8 cellular contexts compared by ENCODE assay signal in genomic region chr7:2355079-2356008, GRCh38. TPM values are rescaled to one million over a fixed set of nuclear protein-coding genes. Genes with fewer than 3 reads are reported as not detected.
DNase-seq lines count a peak whose midpoint lies in the region; ATAC-seq lines count a peak whose summit lies in the region.

No MANE protein-coding gene starts in this region.

- H3K4me2 ChIP-seq in neuronal stem cell (ENCODE audit: insufficient read depth, low read length, poor library complexity, severe bottlenecking) = peak overlapping the region; percentile 85

- DNase-seq in NCI-H146 (lab: John Stamatoyannopoulos, UW) (peak; percentile 17), NCI-H146 treated with DMSO at 0.1 percent for 48 hours (lab: John Stamatoyannopoulos, UW; ENCODE audit: unreplicated experiment) (no peak), neuronal stem cell (ENCODE audit: low spot score) (no peak), left lobe of liver (ENCODE audit: low spot score) (no peak), cerebellar cortex (ENCODE audit: low spot score) (no peak)
- peak; percentile 10 for DNase-seq in activated CD4-positive, alpha-beta T cell treated with anti-CD3 and anti-CD28 coated beads, Interleukin-2, amount 10 ng/mL, durations not matched to agents 7 days and 5 days

- peak overlapping the region; percentile 66 for H3K23ac ChIP-seq in neuronal stem cell (ENCODE audit: low read depth, low read length, poor library complexity)

- peak overlapping the region; percentile 35 for H2AFZ ChIP-seq in neuronal stem cell (ENCODE audit: low read length)

- no peak overlapping the region for H4K8ac ChIP-seq in neuronal stem cell (ENCODE audit: low read depth, low read length)

- WGBS in esophagus, 2 donors = 1% methylated on average over 76 to 77 of the region's 77 CpGs
- WGBS in neuronal stem cell (ENCODE audit: extremely low coverage in 2 of 2, insufficient read length in 2 of 2, insufficient replicate concordance in 1 of 2), 2 donors = no CpG with 5 or more reads among the region's 77 CpGs

- H3K36me3 Mint-ChIP-seq in activated CD4-positive, alpha-beta T cell treated with anti-CD3 and anti-CD28 coated beads, Interleukin-2, amount 10 ng/mL, durations not matched to agents 7 days and 5 days (ENCODE audit: low read depth) = peaks cover 17% of the 10 kb centered on the region

- H3K36me3 ChIP-seq in esophagus (ENCODE audit: control insufficient read depth in 2 of 2, insufficient read depth in 2 of 2, low read length in 1 of 2) (peaks cover 0 to 3% of the 10 kb centered on the region in 2 donors), neuronal stem cell (replicated peaks in 1 of 2; ENCODE audit: control insufficient read depth in 2 of 2, insufficient read depth in 2 of 2, low read length in 2 of 2) (peaks cover 9 to 51% of the 10 kb centered on the region in 2 donors)

- H3K4me3 ChIP-seq in esophagus (ENCODE audit: low read depth in 1 of 2, low read length in 2 of 2) (peak overlapping the region; percentile 99 to 100), neuronal stem cell (ENCODE audit: low read length in 2 of 2) (peak overlapping the region; percentile 97 to 99)

- H4K91ac ChIP-seq in neuronal stem cell (ENCODE audit: low read depth, low read length, poor library complexity) = no peak overlapping the region

- peak overlapping the region; percentile 96 for H3K9ac ChIP-seq in neuronal stem cell (ENCODE audit: low read depth, low read length, poor library complexity)

- peak overlapping the region; percentile 68 for H2BK5ac ChIP-seq in neuronal stem cell (ENCODE audit: low read length)

- POLR2A ChIA-PET in activated CD4-positive, alpha-beta T cell treated with anti-CD3 and anti-CD28 coated beads, Interleukin-2, amount 10 ng/mL, durations not matched to agents 7 days and 5 days (lab: Charles Lee) = no interaction called here

- H3K4me1 ChIP-seq in esophagus (ENCODE audit: control insufficient read depth in 2 of 2, insufficient read depth in 2 of 2, low read length in 1 of 2) = peaks cover 0 to 3% of the 10 kb centered on the region in 2 donors
- H3K4me1 ChIP-seq in neuronal stem cell (ENCODE audit: control insufficient read depth in 2 of 2, insufficient read depth in 1 of 2, low read depth in 1 of 2, low read length in 2 of 2) = peaks cover 8 to 10% of the 10 kb centered on the region in 2 donors

- H3K4ac ChIP-seq in neuronal stem cell (ENCODE audit: low read length) = no peak overlapping the region

- H3K18ac ChIP-seq in neuronal stem cell (ENCODE audit: low read length) = peak overlapping the region; percentile 77

- no peak overlapping the region for H2BK120ac ChIP-seq in neuronal stem cell (ENCODE audit: low read depth, low read length)

- H2AK5ac ChIP-seq in neuronal stem cell (ENCODE audit: low read depth, low read length) = peak overlapping the region; percentile 94

- peak overlapping the region; percentile 90 for H3K27ac Mint-ChIP-seq in activated CD4-positive, alpha-beta T cell treated with anti-CD3 and anti-CD28 coated beads, Interleukin-2, amount 10 ng/mL, durations not matched to agents 7 days and 5 days

- peaks cover 38% of the 10 kb centered on the region for H3K4me1 Mint-ChIP-seq in activated CD4-positive, alpha-beta T cell treated with anti-CD3 and anti-CD28 coated beads, Interleukin-2, amount 10 ng/mL, durations not matched to agents 7 days and 5 days

- peaks cover 9% of the 10 kb centered on the region for H3K79me1 ChIP-seq in neuronal stem cell (ENCODE audit: low read depth, low read length)

- peak overlapping the region; percentile 94 to 98 for H3K27ac ChIP-seq in esophagus (ENCODE audit: low read depth in 2 of 2, low read length in 1 of 2)
- H3K27ac ChIP-seq in neuronal stem cell (replicated peaks; ENCODE audit: low read length) = no peak overlapping the region

- no peaks in the 10 kb centered on the region for H3K9me3 Mint-ChIP-seq in activated CD4-positive, alpha-beta T cell treated with anti-CD3 and anti-CD28 coated beads, Interleukin-2, amount 10 ng/mL, durations not matched to agents 7 days and 5 days

- CTCF ChIA-PET in activated CD4-positive, alpha-beta T cell treated with anti-CD3 and anti-CD28 coated beads, Interleukin-2, amount 10 ng/mL, durations not matched to agents 7 days and 5 days (lab: Charles Lee) = interaction anchor here (1.0 kb wide), 1 partner anchor 45 kb away, joined by 3 read pairs; no protein-coding TSS in a partner anchor

- H2BK15ac ChIP-seq in neuronal stem cell (ENCODE audit: low read length) = peak overlapping the region; percentile 56

- ATAC-seq in HG03342 (IDR thresholded peaks at IDR 0.05; ENCODE audit: unreplicated experiment) = peak; percentile 9
- ATAC-seq in left lobe of liver = no peak

- H3K9me3 ChIP-seq in esophagus (ENCODE audit: control insufficient read depth in 2 of 2, insufficient read depth in 1 of 2, low read depth in 1 of 2, low read length in 1 of 2) (no peaks in the 10 kb centered on the region), neuronal stem cell (replicated peaks in 1 of 2; ENCODE audit: control insufficient read depth in 2 of 2, insufficient read depth in 1 of 2, low read depth in 1 of 2, low read length in 2 of 2) (peaks cover 0 to 2% of the 10 kb centered on the region in 2 donors)

- no peaks in the 10 kb centered on the region for H3K27me3 Mint-ChIP-seq in activated CD4-positive, alpha-beta T cell treated with anti-CD3 and anti-CD28 coated beads, Interleukin-2, amount 10 ng/mL, durations not matched to agents 7 days and 5 days

- peak overlapping the region; percentile 64 for H3K14ac ChIP-seq in neuronal stem cell (ENCODE audit: low read length)

- H3K27me3 ChIP-seq in esophagus (ENCODE audit: control insufficient read depth in 1 of 2, insufficient read depth in 2 of 2, low read length in 2 of 2) = no peaks in the 10 kb centered on the region
- H3K27me3 ChIP-seq in neuronal stem cell (ENCODE audit: control insufficient read depth in 3 of 3, insufficient read depth in 3 of 3, low read depth in 1 of 3, low read length in 3 of 3) = no peaks in the 10 kb centered on the region

- H2BK12ac ChIP-seq in neuronal stem cell (ENCODE audit: low read length) = peak overlapping the region; percentile 48

- peak overlapping the region; percentile 79 for H3K4me3 Mint-ChIP-seq in activated CD4-positive, alpha-beta T cell treated with anti-CD3 and anti-CD28 coated beads, Interleukin-2, amount 10 ng/mL, durations not matched to agents 7 days and 5 days

RNA-seq across cellular contexts. Expression of gene EIF3B, which starts 0.7 kb away (rescaled TPM):
- 100 to 1,000 TPM; 148 to 158 TPM for total RNA-seq in activated CD4-positive, alpha-beta T cell treated with anti-CD3 and anti-CD28 coated beads, Interleukin-2, amount 10 ng/mL, durations not matched to agents 7 days and 5 days
- 10 to 100 TPM; 54.2 to 85.6 TPM for polyA plus RNA-seq in esophagus
- polyA plus RNA-seq in neuronal stem cell (2013, experiment 1 of 2) = 81.1 TPM
- polyA plus RNA-seq in neuronal stem cell (2013, experiment 2 of 2) = 83.2 TPM
- 62.6 TPM for total RNA-seq in left lobe of liver

RNA-seq across cellular contexts. Expression of gene SNX8, which starts 41.1 kb away (rescaled TPM):
- 10 to 100 TPM; 27.2 to 28.0 TPM for total RNA-seq in activated CD4-positive, alpha-beta T cell treated with anti-CD3 and anti-CD28 coated beads, Interleukin-2, amount 10 ng/mL, durations not matched to agents 7 days and 5 days
- 10 to 100 TPM; 15.6 to 37.7 TPM for polyA plus RNA-seq in esophagus
- polyA plus RNA-seq in neuronal stem cell (2013, experiment 1 of 2) = 10.4 TPM
- 12.5 TPM for polyA plus RNA-seq in neuronal stem cell (2013, experiment 2 of 2)
- 12.2 TPM for total RNA-seq in left lobe of liver

RNA-seq across cellular contexts. Expression of gene CHST12, which starts 48.1 kb away (rescaled TPM):
- 10 to 100 TPM; 40.7 to 44.8 TPM for total RNA-seq in activated CD4-positive, alpha-beta T cell treated with anti-CD3 and anti-CD28 coated beads, Interleukin-2, amount 10 ng/mL, durations not matched to agents 7 days and 5 days
- polyA plus RNA-seq in esophagus = 1 to 10 TPM; 6.3 to 6.8 TPM
- polyA plus RNA-seq in neuronal stem cell (2013, experiment 1 of 2) = 12.5 TPM
- polyA plus RNA-seq in neuronal stem cell (2013, experiment 2 of 2) = 12.7 TPM
- 8.2 TPM for total RNA-seq in left lobe of liver

Comparison
In these comparisons a context has a peak if more than half of its experiments do, and no peak if none do; other contexts are left out.
1. DNase-seq: peak in NCI-H146 (single experiment) and activated CD4-positive, alpha-beta T cell treated with anti-CD3 and anti-CD28 coated beads, Interleukin-2, amount 10 ng/mL, durations not matched to agents 7 days and 5 days (single experiment); none in NCI-H146 treated with DMSO at 0.1 percent for 48 hours (single experiment), neuronal stem cell (single experiment), left lobe of liver (single experiment) and cerebellar cortex (single experiment).